ENCODE assay signal across 18 cellular contexts in genomic region chr10:75957321-75957720, GRCh38.
DNase-seq lines count a peak whose midpoint lies in the region; ATAC-seq, FAIRE-seq and TF ChIP-seq lines count a peak whose summit lies in the region.
"Had no signal": no experiment of that assay in that cellular context is flagged by ENCODE, and none has a peak within 500 bp of the region (broad histone marks: within the 10 kb centered on the region; RNA-seq: fewer than 3 reads in every experiment).

No MANE protein-coding gene starts in this region.

- DNase-seq in IMR-90 (no peak), NB4 (ENCODE audit: low read depth) (peak; percentile 73), astrocyte (ENCODE audit: low read depth) (peak; percentile 25), epidermal melanocyte (ENCODE audit: insufficient read length, low spot score) (no peak)
- no peak for DNase-seq in naive thymus-derived CD4-positive, alpha-beta T cell
- DNase-seq: CD8-positive, alpha-beta T cell; DND-41; GDM1; MM.1S; NCI-H1436 treated with DMSO at 0.1 percent for 48 hours; NCI-H2081 treated with DMSO at 0.1 percent for 48 hours; SHP77 treated with DMSO at 0.1 percent for 48 hours; SW 1271 had no signal

- H3K4me3 ChIP-seq in IMR-90 (ENCODE audit: insufficient read depth, low read depth, low read length) (no peak overlapping the region), NB4 (ENCODE audit: low read depth, low read length) (no peak overlapping the region), astrocyte (ENCODE audit: insufficient read depth, low read depth, low read length) (no peak overlapping the region)
- no peak overlapping the region for H3K4me3 ChIP-seq in naive thymus-derived CD4-positive, alpha-beta T cell (ENCODE audit: low read length)
- H3K4me3 ChIP-seq: GM23248 had no signal

- H3K27me3 ChIP-seq in IMR-90 (ENCODE audit: control insufficient read depth, insufficient read depth, low read length) (peaks cover under 1% of the 10 kb centered on the region; the same call in 1 of the 2 replicates), astrocyte (ENCODE audit: insufficient read depth, low read length) (peaks cover 2% of the 10 kb centered on the region)
- H3K27me3 ChIP-seq in naive thymus-derived CD4-positive, alpha-beta T cell (ENCODE audit: control insufficient read depth in 2 of 2, insufficient read depth in 2 of 2, low read length in 2 of 2): no peaks in the 10 kb centered on the region

- H4K5ac ChIP-seq in IMR-90 (ENCODE audit: low read depth, low read length): no peak overlapping the region

- H3K4ac ChIP-seq in IMR-90 (ENCODE audit: low read depth, low read length): no peak overlapping the region

- POLR2A ChIA-PET in IMR-90 (lab: Charles Lee; ENCODE audit: unreplicated experiment): no interaction called here
- POLR2A ChIA-PET in naive thymus-derived CD4-positive, alpha-beta T cell (lab: Charles Lee): no interaction called here

- intact Hi-C loops in IMR-90 (cut with micrococcal nuclease): no loop called here
- intact Hi-C loops in naive thymus-derived CD4-positive, alpha-beta T cell (cut with micrococcal nuclease): no loop called here

- H3K9ac ChIP-seq in IMR-90 (ENCODE audit: low read depth, low read length): no peak overlapping the region
- no peak overlapping the region for H3K9ac ChIP-seq in astrocyte (ENCODE audit: low read length)
- H3K9ac ChIP-seq: GM23248 had no signal

- H3K4me2 ChIP-seq in IMR-90 (ENCODE audit: low read depth, low read length) (no peak overlapping the region), astrocyte (ENCODE audit: low read length) (no peak overlapping the region)

- ATAC-seq in IMR-90 (ENCODE audit: low read depth) (no peak), HG02798 (IDR thresholded peaks at IDR 0.05; ENCODE audit: poor library complexity, unreplicated experiment) (no peak), GM21723 (IDR thresholded peaks at IDR 0.05; ENCODE audit: unreplicated experiment) (no peak)
- ATAC-seq in naive thymus-derived CD4-positive, alpha-beta T cell: peak; percentile 59
- ATAC-seq: CD8-positive, alpha-beta T cell had no signal

- no peak for TF ChIP-seq CTCF in IMR-90 (conservative IDR thresholded peaks at IDR 0.05; ENCODE audit: low read depth, low read length)
- no peak for TF ChIP-seq CTCF in NB4 (IDR thresholded peaks at IDR 0.05; ENCODE audit: low read depth, low read length)
- TF ChIP-seq CTCF in astrocyte (IDR thresholded peaks at IDR 0.05; ENCODE audit: insufficient read depth, low read depth, low read length): no peak

- WGBS in IMR-90 (ENCODE audit: extremely low coverage in 2 of 2, insufficient read length in 1 of 2), 2 experiments: 13% methylated on average over 1 of the region's 5 CpGs; no CpG with 5 or more reads in 1 of the 2 experiments

- no peak overlapping the region for H4K91ac ChIP-seq in IMR-90 (ENCODE audit: insufficient read depth, low read depth, low read length)

- H3K18ac ChIP-seq in IMR-90 (ENCODE audit: low read depth, low read length): no peak overlapping the region

- FAIRE-seq in astrocyte (lab: Jason Lieb, UNC): no peak
- FAIRE-seq: RCC 7860 had no signal

- peaks cover 2% of the 10 kb centered on the region for H3K27me3 Mint-ChIP-seq in astrocyte (ENCODE audit: low read depth, unreplicated experiment)
- H3K27me3 Mint-ChIP-seq in naive thymus-derived CD4-positive, alpha-beta T cell: peaks cover 0 to 4% (median 0%) of the 10 kb centered on the region in 5 donors

- no peak for TF ChIP-seq RAD21 in IMR-90 (IDR thresholded peaks at IDR 0.05; ENCODE audit: low read length)

- H3K4me1 ChIP-seq in IMR-90 (ENCODE audit: control insufficient read depth, insufficient read depth, low read length): peaks cover 2% of the 10 kb centered on the region
- peaks cover 4% of the 10 kb centered on the region for H3K4me1 ChIP-seq in astrocyte (ENCODE audit: insufficient read depth, low read length)
- no peaks in the 10 kb centered on the region for H3K4me1 ChIP-seq in naive thymus-derived CD4-positive, alpha-beta T cell (ENCODE audit: control insufficient read depth in 2 of 2, insufficient read depth in 2 of 2, low read length in 2 of 2)

- H3K27ac ChIP-seq in IMR-90 (ENCODE audit: insufficient read depth, low read length) (no peak overlapping the region), astrocyte (ENCODE audit: low read depth, low read length) (no peak overlapping the region)
- H3K27ac ChIP-seq in naive thymus-derived CD4-positive, alpha-beta T cell (ENCODE audit: low read depth, low read length): no peak overlapping the region
- H3K27ac ChIP-seq: GM23248 had no signal

- H2BK20ac ChIP-seq in IMR-90 (ENCODE audit: low read depth, low read length): no peak overlapping the region

- H2BK15ac ChIP-seq in IMR-90 (ENCODE audit: low read depth, low read length): no peak overlapping the region

- no peaks in the 10 kb centered on the region for H3K79me2 ChIP-seq in astrocyte (ENCODE audit: insufficient read depth, low read length)

- no peaks in the 10 kb centered on the region for H3K36me3 Mint-ChIP-seq in astrocyte (ENCODE audit: low read depth, unreplicated experiment)
- H3K36me3 Mint-ChIP-seq in naive thymus-derived CD4-positive, alpha-beta T cell: no peaks in the 10 kb centered on the region
- H3K36me3 Mint-ChIP-seq: CD8-positive, alpha-beta T cell had no signal

- CTCF ChIA-PET in IMR-90 (lab: Yijun Ruan, JAX): no interaction called here
- CTCF ChIA-PET in naive thymus-derived CD4-positive, alpha-beta T cell (lab: Charles Lee): no interaction called here

- H3K27ac Mint-ChIP-seq in astrocyte (ENCODE audit: unreplicated experiment): no peak overlapping the region
- H3K27ac Mint-ChIP-seq in naive thymus-derived CD4-positive, alpha-beta T cell: no peak overlapping the region
- H3K27ac Mint-ChIP-seq: B cell; CD8-positive, alpha-beta T cell had no signal

- H3K14ac ChIP-seq in IMR-90 (replicated peaks; ENCODE audit: low read depth, low read length): no peak overlapping the region

- no peaks in the 10 kb centered on the region for H3K9me1 ChIP-seq in IMR-90 (ENCODE audit: insufficient read depth, low read length)

- H3K9me3 ChIP-seq in IMR-90 (ENCODE audit: control insufficient read depth, insufficient read depth, low read length): no peaks in the 10 kb centered on the region
- no peaks in the 10 kb centered on the region for H3K9me3 ChIP-seq in astrocyte (ENCODE audit: insufficient read depth, low read depth, low read length)
- H3K9me3 ChIP-seq in naive thymus-derived CD4-positive, alpha-beta T cell (ENCODE audit: control insufficient read depth in 2 of 3, low read length in 3 of 3): no peaks in the 10 kb centered on the region

- H2AK9ac ChIP-seq in IMR-90 (replicated peaks; ENCODE audit: low read depth, low read length, poor library complexity): no peak overlapping the region

- H4K20me1 ChIP-seq in IMR-90 (ENCODE audit: insufficient read depth, low read length) (no peaks in the 10 kb centered on the region), astrocyte (ENCODE audit: insufficient read depth, low read length) (no peaks in the 10 kb centered on the region)

- H3K4me1 Mint-ChIP-seq in astrocyte (ENCODE audit: low read depth, unreplicated experiment): peaks cover 13% of the 10 kb centered on the region
- H3K4me1 Mint-ChIP-seq in naive thymus-derived CD4-positive, alpha-beta T cell: peaks cover 0 to 5% (median 0%) of the 10 kb centered on the region in 7 donors
- H3K4me1 Mint-ChIP-seq: B cell had no signal

- no peak overlapping the region for H3K4me3 Mint-ChIP-seq in astrocyte (ENCODE audit: unreplicated experiment)
- no peak overlapping the region for H3K4me3 Mint-ChIP-seq in naive thymus-derived CD4-positive, alpha-beta T cell
- H3K4me3 Mint-ChIP-seq: B cell; CD8-positive, alpha-beta T cell had no signal

- H2BK120ac ChIP-seq in IMR-90 (ENCODE audit: low read depth, low read length): no peak overlapping the region

- in situ Hi-C loops in IMR-90 (cut with MboI; ENCODE audit: low sequenced_read_pairs): no loop called here

- H3K79me1 ChIP-seq in IMR-90 (ENCODE audit: low read depth in 1 of 2, low read length in 2 of 2): no peaks in the 10 kb centered on the region

- dilution Hi-C loops in IMR-90 (cut with HindIII; ENCODE audit: low sequenced_read_pairs, unreplicated experiment): no loop called here

- H2AFZ ChIP-seq in IMR-90 (replicated peaks; ENCODE audit: low read length, poor library complexity) (no peak overlapping the region), astrocyte (ENCODE audit: low read depth, low read length) (no peak overlapping the region)
- H2AFZ ChIP-seq: GM23248 had no signal

- BruUV-seq in IMR-90 (replicated peaks; lab: Mats Ljungman, UMichigan): no TSS peak

- TF ChIP-seq POLR2A in IMR-90 (IDR thresholded peaks at IDR 0.05; ENCODE audit: low read depth, low read length) (no peak), NB4 (IDR thresholded peaks at IDR 0.05; ENCODE audit: extremely low read depth, insufficient read length) (no peak)

- no peak overlapping the region for H3K56ac ChIP-seq in IMR-90 (ENCODE audit: extremely low read depth, insufficient read depth, low read length)

- H3K36me3 ChIP-seq in IMR-90 (ENCODE audit: control insufficient read depth, insufficient read depth, low read length) (no peaks in the 10 kb centered on the region), astrocyte (ENCODE audit: insufficient read depth, low read length) (no peaks in the 10 kb centered on the region)
- no peaks in the 10 kb centered on the region for H3K36me3 ChIP-seq in naive thymus-derived CD4-positive, alpha-beta T cell (ENCODE audit: control insufficient read depth in 2 of 3, insufficient read depth in 3 of 3, low read length in 3 of 3)

- H4K8ac ChIP-seq in IMR-90 (ENCODE audit: low read depth in 2 of 2, low read length in 2 of 2): no peak overlapping the region

- no peak overlapping the region for H3K23ac ChIP-seq in IMR-90 (ENCODE audit: low read depth, low read length)

- peaks cover 2% of the 10 kb centered on the region for H3K9me3 Mint-ChIP-seq in astrocyte (ENCODE audit: unreplicated experiment)
- peaks cover 0 to 4% (median 0%) of the 10 kb centered on the region in 11 donors for H3K9me3 Mint-ChIP-seq in naive thymus-derived CD4-positive, alpha-beta T cell
- H3K9me3 Mint-ChIP-seq: CD8-positive, alpha-beta T cell had no signal

- no peak overlapping the region for H2AK5ac ChIP-seq in IMR-90 (ENCODE audit: low read depth, low read length)

- H2BK5ac ChIP-seq in IMR-90 (ENCODE audit: low read depth, low read length, poor library complexity, severe bottlenecking): no peak overlapping the region

TF ChIP-seq in IMR-90, 13 proteins besides CTCF, POLR2A, EP300 and RAD21:
- TF ChIP-seq SMC3 (IDR thresholded peaks at IDR 0.05; ENCODE audit: low read depth, low read length) (no peak), CEBPB (IDR thresholded peaks at IDR 0.05; ENCODE audit: low read depth, low read length) (peak; percentile 42), ELK1 (IDR thresholded peaks at IDR 0.05; ENCODE audit: borderline replicate concordance, low read depth, low read length) (no peak)
TF ChIP-seq in IMR-90: peak in this region for 1.

Comparison
In these comparisons a context has a peak if more than half of its experiments do, and no peak if none do; other contexts are left out.
1. DNase-seq: peak in NB4 (single experiment) and astrocyte (single experiment); none in IMR-90 (single experiment), naive thymus-derived CD4-positive, alpha-beta T cell (0 of 9) and epidermal melanocyte (single experiment).